ENCODE assay signal across 7 cellular contexts in genomic region chrX:71720289-71720886, GRCh38. TPM values are rescaled to one million over a fixed set of nuclear protein-coding genes. Genes with fewer than 3 reads are reported as not detected.
"Had no signal": no experiment of that assay in that cellular context is flagged by ENCODE, and none has a peak within 500 bp of the region (broad histone marks: within the 10 kb centered on the region; RNA-seq: fewer than 3 reads in every experiment).

No MANE protein-coding gene starts in this region.

RNA-seq across cellular contexts. Expression of gene CXorf49, which starts 2.3 kb away (rescaled TPM):
- total RNA-seq: GM23248, H4, H7, HepG2, HFFc6, HT1080 had no signal
- polyA plus RNA-seq: GM23248, HepG2, IgD-negative memory B cell had no signal

RNA-seq across cellular contexts. Expression of gene CXorf49B, which starts 42.8 kb away (rescaled TPM):
- total RNA-seq: GM23248, H4, H7, HepG2, HFFc6, HT1080 had no signal
- polyA plus RNA-seq: GM23248, HepG2, IgD-negative memory B cell had no signal
